16 cellular contexts compared by ENCODE assay signal in the genomic region with DNA sequence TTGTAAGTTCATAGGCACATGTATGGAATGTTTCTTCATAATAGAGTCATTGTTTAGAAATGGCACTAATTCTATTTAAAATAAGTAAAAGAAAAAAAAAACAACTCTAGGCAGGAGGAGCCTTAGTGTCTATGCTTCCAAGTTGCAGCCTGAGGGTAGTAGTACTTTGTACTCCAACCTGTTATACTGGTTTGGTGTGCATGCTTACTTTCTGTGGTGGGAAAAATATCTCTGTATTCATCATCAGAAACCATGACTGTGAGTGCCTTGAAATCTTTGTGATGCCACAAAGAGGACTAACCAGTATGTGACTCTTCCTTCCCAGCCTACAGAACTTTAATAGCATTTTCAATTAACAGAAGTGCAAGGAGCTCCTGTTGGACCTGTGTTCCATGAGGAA. TPM values are rescaled to one million over a fixed set of nuclear protein-coding genes. Genes with fewer than 3 reads are reported as not detected.
DNase-seq lines count a peak whose midpoint lies in the region; ATAC-seq and TF ChIP-seq lines count a peak whose summit lies in the region.
"Had no signal": no experiment of that assay in that cellular context is flagged by ENCODE, and none has a peak within 500 bp of the region (broad histone marks: within the 10 kb centered on the region; RNA-seq: fewer than 3 reads in every experiment).

No MANE protein-coding gene starts in this region.

- TF ChIP-seq CTCF in MCF 10A (IDR thresholded peaks at IDR 0.05; ENCODE audit: unreplicated experiment) = no peak
- no peak for TF ChIP-seq CTCF in RWPE1 (conservative IDR thresholded peaks at IDR 0.05; ENCODE audit: low read depth)
- TF ChIP-seq CTCF in glutamatergic neuron (IDR thresholded peaks at IDR 0.05; ENCODE audit: partially characterized antibody, unreplicated experiment) = no peak

- CTCF ChIA-PET in MCF 10A (lab: Yijun Ruan, JAX) (interaction anchor here (0.6 to 1.3 kb wide), 4 partner anchors 10 to 1548 kb away, joined by 3 to 5 read pairs (median 4); no protein-coding TSS in a partner anchor), RWPE1 (lab: Yijun Ruan, JAX) (interaction anchor here (0.7 kb wide), 1 partner anchor 601 kb away, joined by 3 read pairs; no protein-coding TSS in a partner anchor)

- no peak overlapping the region for H3K27ac ChIP-seq in RWPE1
- H3K27ac ChIP-seq: neural progenitor cell had no signal

- peaks cover 13% of the 10 kb centered on the region for H3K4me1 Mint-ChIP-seq in MCF 10A (ENCODE audit: insufficient read depth, unreplicated experiment)
- H3K4me1 Mint-ChIP-seq in glutamatergic neuron (ENCODE audit: low read depth, unreplicated experiment) = peaks cover 6% of the 10 kb centered on the region
- H3K4me1 Mint-ChIP-seq: CD4-positive, CD25-positive, alpha-beta regulatory T cell; T-helper 17 cell had no signal

- in situ Hi-C loops in T47D (cut with HindIII; ENCODE audit: low pct_unique_long_range_greater_than_20kb, low sequenced_read_pairs) = no loop called here

- DNase-seq in T47D (ENCODE audit: low read depth in 1 of 2, low spot score in 1 of 2) (peak; percentile 18 to 98), MCF 10A (ENCODE audit: unreplicated experiment) (no peak), RWPE1 (ENCODE audit: low spot score) (peak; percentile 30), left colon (no peak), left lobe of liver (ENCODE audit: low spot score) (no peak), glutamatergic neuron (no peak), NCI-H1694 treated with DMSO at 0.1 percent for 48 hours (lab: John Stamatoyannopoulos, UW) (no peak), GM19240 (ENCODE audit: insufficient read length, low spot score) (no peak)
- DNase-seq: activated gamma-delta T cell; CD4-positive, CD25-positive, alpha-beta regulatory T cell; GOT3; NCI-H2029 treated with DMSO at 0.1 percent for 48 hours; NK-92 treated with Interleukin-12 subunit alpha and Interleukin-12 subunit beta, amount 100 ng/mL, for 24 hours; SHP77 treated with DMSO at 0.1 percent for 48 hours; T-helper 17 cell had no signal

- intact Hi-C loops in MCF 10A (cut with micrococcal nuclease) (loop anchor here (2.0 to 10.0 kb wide), 2 partner anchors 1567 to 1801 kb away; no protein-coding TSS in a partner anchor), left colon (cut with DNase I, micrococcal nuclease) (no loop called here)

- H3K4me3 Mint-ChIP-seq in MCF 10A (ENCODE audit: unreplicated experiment) = no peak overlapping the region
- no peak overlapping the region for H3K4me3 Mint-ChIP-seq in glutamatergic neuron (ENCODE audit: unreplicated experiment)
- H3K4me3 Mint-ChIP-seq: CD4-positive, CD25-positive, alpha-beta regulatory T cell; neural progenitor cell; T-helper 17 cell had no signal

- H3K9me3 Mint-ChIP-seq in MCF 10A (ENCODE audit: unreplicated experiment) (no peaks in the 10 kb centered on the region), glutamatergic neuron (ENCODE audit: unreplicated experiment) (peaks cover 2% of the 10 kb centered on the region)
- H3K9me3 Mint-ChIP-seq: neural progenitor cell had no signal

- POLR2A ChIA-PET in MCF 10A (lab: Yijun Ruan, JAX) = interaction anchor here (0.6 kb wide), 1 partner anchor 388 kb away, joined by 4 read pairs; no protein-coding TSS in a partner anchor
- POLR2A ChIA-PET in RWPE1 (lab: Yijun Ruan, JAX; ENCODE audit: low non-redundant PET) = no interaction called here

- no peak overlapping the region for H3K27ac Mint-ChIP-seq in MCF 10A (ENCODE audit: low read depth, unreplicated experiment)
- H3K27ac Mint-ChIP-seq in glutamatergic neuron (ENCODE audit: unreplicated experiment) = no peak overlapping the region
- H3K27ac Mint-ChIP-seq: CD4-positive, CD25-positive, alpha-beta regulatory T cell; neural progenitor cell; T-helper 17 cell had no signal

- BruUV-seq in MCF 10A (replicated peaks; lab: Mats Ljungman, UMichigan) = no TSS peak

- H3K27me3 Mint-ChIP-seq in MCF 10A (ENCODE audit: insufficient read depth, unreplicated experiment) (no peaks in the 10 kb centered on the region), glutamatergic neuron (ENCODE audit: unreplicated experiment) (no peaks in the 10 kb centered on the region)
- H3K27me3 Mint-ChIP-seq: CD4-positive, CD25-positive, alpha-beta regulatory T cell; T-helper 17 cell had no signal

- no peaks in the 10 kb centered on the region for H3K36me3 Mint-ChIP-seq in MCF 10A (ENCODE audit: insufficient read depth, unreplicated experiment)
- H3K36me3 Mint-ChIP-seq in glutamatergic neuron (ENCODE audit: unreplicated experiment) = no peaks in the 10 kb centered on the region
- H3K36me3 Mint-ChIP-seq: CD4-positive, CD25-positive, alpha-beta regulatory T cell; neural progenitor cell had no signal

- peak; percentile 56 for ATAC-seq in left colon
- ATAC-seq in left lobe of liver = no peak
- ATAC-seq: T-helper 17 cell had no signal

RNA-seq across cellular contexts. Expression of a gene that starts 4.4 kb away (rescaled TPM):
- total RNA-seq in MCF 10A (2022) (3.6 and 4.2 TPM in 2 replicates), left colon (10 to 100 TPM; 20.7 to 21.1 TPM), left lobe of liver (4.2 TPM), glutamatergic neuron (ENCODE audit: unreplicated experiment) (1.6 TPM)
- total RNA-seq: CD4-positive, CD25-positive, alpha-beta regulatory T cell; T-helper 17 cell had no signal

Comparison
In these comparisons a context has a peak if more than half of its experiments do, and no peak if none do; other contexts are left out.
1. DNase-seq: peak in T47D (2 of 2) and RWPE1 (single experiment); none in MCF 10A (single experiment), left colon (0 of 2), left lobe of liver (single experiment), glutamatergic neuron (single experiment), NCI-H1694 treated with DMSO at 0.1 percent for 48 hours (single experiment) and GM19240 (single experiment).